In the genomic region with DNA sequence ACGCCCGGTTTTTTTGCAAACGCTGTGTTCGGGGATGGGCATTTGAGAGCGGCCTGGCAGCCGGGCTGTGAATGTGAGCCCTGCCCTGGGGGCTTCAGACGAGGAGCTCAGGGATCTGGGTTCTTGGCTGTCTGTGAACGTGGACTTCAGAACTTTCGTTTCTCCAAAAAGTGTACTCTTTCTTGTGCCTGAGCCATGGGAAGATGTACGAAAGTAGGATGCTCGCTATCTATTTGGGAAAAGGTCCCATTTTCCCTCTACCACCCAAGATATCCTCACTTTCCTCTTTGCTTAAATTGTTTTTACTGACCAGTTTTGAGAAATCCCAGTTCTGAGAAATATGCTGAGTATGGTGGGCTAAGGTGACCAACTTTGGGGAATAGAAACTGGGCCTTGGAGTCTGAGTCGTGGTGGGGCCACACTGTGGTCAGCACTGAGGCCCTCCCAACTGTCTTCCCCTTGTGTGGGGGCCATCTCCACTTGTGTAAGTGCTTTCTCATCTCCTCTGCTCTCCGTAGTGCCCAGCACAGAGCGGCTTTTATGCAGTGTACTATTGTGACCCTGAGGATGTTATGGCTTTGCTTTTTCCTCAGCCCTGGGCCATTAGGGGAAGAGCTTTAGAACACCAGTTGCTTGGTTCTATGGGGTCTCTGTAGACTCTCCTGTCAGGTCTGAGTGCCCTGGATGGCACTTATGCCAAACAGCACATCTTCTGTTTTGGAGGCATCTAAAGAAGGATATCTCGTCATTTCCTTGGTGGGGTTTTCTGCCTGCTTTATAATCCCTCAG, we compare ENCODE assay signal across 9 cellular contexts. TPM values are rescaled to one million over a fixed set of nuclear protein-coding genes. Genes with fewer than 3 reads are reported as not detected.
A peak's percentile ranks its signal among the peaks of the same experiment; 100 is the strongest.
DNase-seq lines count a peak whose midpoint lies in the region; ATAC-seq, FAIRE-seq and TF ChIP-seq lines count a peak whose summit lies in the region.
"Had no signal": no experiment of that assay in that cellular context is flagged by ENCODE, and none has a peak within 500 bp of the region (broad histone marks: within the 10 kb centered on the region; RNA-seq: fewer than 3 reads in every experiment).

No MANE protein-coding gene starts in this region.

- intact Hi-C loops in mucosa of descending colon (cut with DNase I, micrococcal nuclease), result no loop called here

- H3K9me3 ChIP-seq in MG63 (no peaks in the 10 kb centered on the region), mucosa of descending colon (no peaks in the 10 kb centered on the region)

- H3K27me3 ChIP-seq in MG63 (no peaks in the 10 kb centered on the region), bronchial epithelial cell (ENCODE audit: control insufficient read depth, insufficient read depth, low read length) (no peaks in the 10 kb centered on the region)

- FAIRE-seq in bronchial epithelial cell (lab: Jason Lieb, UNC), result no peak

- DNase-seq in MG63 (peak; percentile 58), bronchial epithelial cell (ENCODE audit: low read depth) (peak; percentile 46), mucosa of descending colon (no peak), KBM-7 (no peak), HuH-7 (ENCODE audit: low spot score) (no peak), LoVo (ENCODE audit: low spot score) (no peak), HCEC 1CT (no peak)

- in situ Hi-C loops in KBM-7 (cut with MboI; ENCODE audit: low pct_unique_long_range_greater_than_20kb, low sequenced_read_pairs), result no loop called here

- peaks cover 37% of the 10 kb centered on the region for H3K36me3 ChIP-seq in MG63
- H3K36me3 ChIP-seq in bronchial epithelial cell (ENCODE audit: control insufficient read depth, insufficient read depth, low read length), result peaks cover 11% of the 10 kb centered on the region
- H3K36me3 ChIP-seq in mucosa of descending colon (ENCODE audit: low read depth), result no peaks in the 10 kb centered on the region

- no peak for TF ChIP-seq CTCF in bronchial epithelial cell (IDR thresholded peaks at IDR 0.05; ENCODE audit: insufficient read depth, low read length, severe bottlenecking)
- TF ChIP-seq CTCF in mucosa of descending colon (IDR thresholded peaks at IDR 0.05), result no peak

- H3K4me3 ChIP-seq in MG63 (peak overlapping the region; percentile 73), bronchial epithelial cell (ENCODE audit: low read depth, low read length) (peak overlapping the region; percentile 97), mucosa of descending colon (peak overlapping the region; percentile 97)

- H3K4me1 ChIP-seq in mucosa of descending colon (ENCODE audit: low read depth), result peaks cover 26% of the 10 kb centered on the region

- ATAC-seq in GM18511 (IDR thresholded peaks at IDR 0.05; ENCODE audit: unreplicated experiment) (peak; percentile 22), mucosa of descending colon (no peak)

RNA-seq across cellular contexts. Expression of a gene that starts 0.9 kb away (rescaled TPM):
- 103 and 166 TPM in 2 replicates for total RNA-seq in MG63 (2014; rRNA removed; shearing (Covaris generic); ENCODE audit: low replicate concordance)
- total RNA-seq in bronchial epithelial cell, result 87.9 and 110 TPM in 2 replicates
- 10 to 100 TPM; 84.2 to 91.2 (median 89.8) TPM for total RNA-seq in mucosa of descending colon

RNA-seq across cellular contexts. Expression of a gene that starts 19.9 kb away (rescaled TPM):
- total RNA-seq in MG63 (2014; rRNA removed; shearing (Covaris generic); ENCODE audit: low replicate concordance), result not detected in 2 replicates
- 0.53 and 0.90 TPM in 2 replicates for total RNA-seq in bronchial epithelial cell
- total RNA-seq in mucosa of descending colon, result 1 to 10 TPM in 1 of 3 donors, under 1 TPM in 2; 0.84 to 1.4 (median 0.96) TPM

RNA-seq across cellular contexts. Expression of a gene that starts 36.9 kb away (rescaled TPM):
- total RNA-seq in MG63 (2014; rRNA removed; shearing (Covaris generic); ENCODE audit: low replicate concordance), result 9.4 and 10.8 TPM in 2 replicates
- total RNA-seq in bronchial epithelial cell (6.3 and 7.7 TPM in 2 replicates), mucosa of descending colon (10 to 100 TPM; 27.0 to 33.7 (median 28.1) TPM)

RNA-seq across cellular contexts. Expression of a gene that starts 47.7 kb away (rescaled TPM):
- not detected in 2 replicates for total RNA-seq in MG63 (2014; rRNA removed; shearing (Covaris generic); ENCODE audit: low replicate concordance)
- total RNA-seq in bronchial epithelial cell (not detected in 2 replicates), mucosa of descending colon (not detected)
- total RNA-seq: T-helper 2 cell treated with Interferon-gamma antibody and Interleukin-4, amounts not matched to agents 100 ng/mL and 5 ng/mL, for 36 hours had no signal

RNA-seq across cellular contexts. Expression of a gene that starts 58.7 kb away (rescaled TPM):
- total RNA-seq in MG63 (2014; rRNA removed; shearing (Covaris generic); ENCODE audit: low replicate concordance), result 36.8 and 45.8 TPM in 2 replicates
- total RNA-seq in bronchial epithelial cell (0.26 TPM in 2 replicates), mucosa of descending colon (100 to 1,000 TPM in 1 of 3 donors, 10 to 100 TPM in 2; 14.1 to 130 (median 42.2) TPM)

Comparison
In these comparisons a context has a peak if more than half of its experiments do, and no peak if none do; other contexts are left out.
1. DNase-seq: peak in MG63 (single experiment) and bronchial epithelial cell (single experiment); none in mucosa of descending colon (0 of 3), KBM-7 (single experiment), HuH-7 (single experiment), LoVo (single experiment) and HCEC 1CT (single experiment).
2. Peak in every context shown above with its lines, with median percentiles within 50 percentile points of each other: H3K4me3 ChIP-seq.